Comparison of ENCODE assay signal across 34 cellular contexts in genomic region chr1:245803666-245804037, GRCh38.
"Had no signal": no experiment of that assay in that cellular context is flagged by ENCODE, and none has a peak within 500 bp of the region (broad histone marks: within the 10 kb centered on the region; RNA-seq: fewer than 3 reads in every experiment).

No MANE protein-coding gene starts in this region.

- H3K9me3 ChIP-seq: ascending aorta had no signal

- H3K27me3 ChIP-seq: ascending aorta, cardiac muscle cell had no signal

- H3K9me3 Mint-ChIP-seq: activated B cell treated with CpG ODN at 0.5 μM for 24 hours; activated CD4-positive, alpha-beta memory T cell treated with anti-CD3 and anti-CD28 coated beads, Interleukin-2, amount 10 ng/mL, durations not matched to agents 7 days and 5 days; activated CD4-positive, alpha-beta T cell treated with anti-CD3 and anti-CD28 coated beads, Interleukin-2, amount 10 ng/mL, durations not matched to agents 24 days and 14 days; activated naive CD4-positive, alpha-beta T cell treated with anti-CD3 and anti-CD28 coated beads, Interleukin-2, amount 10 ng/mL, durations not matched to agents 7 days and 5 days; activated naive CD4-positive, alpha-beta T cell treated with anti-CD3 and anti-CD28 coated beads, Interleukin-2, amount 50 U/mL, for 24 hours; activated naive CD8-positive, alpha-beta T cell treated with anti-CD3 and anti-CD28 coated beads, Interleukin-2, amount 10 ng/mL, durations not matched to agents 7 days and 5 days; activated naive CD8-positive, alpha-beta T cell treated with anti-CD3 and anti-CD28 coated beads, Interleukin-2, amount 50 U/mL, for 24 hours; activated T-cell treated with anti-CD3 and anti-CD28 coated beads, Interleukin-2, amount 50 U/mL, for 24 hours; activated T-helper 2 cell treated with anti-CD3 and anti-CD28 coated beads, Interferon-gamma antibody, Interleukin-2, Interleukin-4, amounts not matched to agents 10 μg/mL and 5 μg/mL and 100 μg/mL, durations not matched to agents 14 hours and 24 hours and 36 hours; brain; central memory CD8-positive, alpha-beta T cell; T-helper 1 cell treated with Interleukin-12 subunit alpha and Interleukin-12 subunit beta and Interleukin-4 antibody, amounts not matched to agents 30 μg/mL and 1 μg/mL, for 36 hours; T-helper 2 cell treated with Interferon-gamma antibody and Interleukin-4, amounts not matched to agents 5 μg/mL and 100 μg/mL, for 36 hours had no signal

- ATAC-seq: activated CD8-positive, alpha-beta memory T cell treated with anti-CD3 and anti-CD28 coated beads, Interleukin-2, amount 10 ng/mL, durations not matched to agents 7 days and 5 days; activated CD8-positive, alpha-beta T cell treated with anti-CD3 and anti-CD28 coated beads, Interleukin-2, amount 10 ng/mL, durations not matched to agents 7 days and 5 days; activated naive CD8-positive, alpha-beta T cell treated with anti-CD3 and anti-CD28 coated beads, Interleukin-2, amount 50 U/mL, for 24 hours had no signal

- H3K27me3 Mint-ChIP-seq: activated B cell treated with CpG ODN at 0.5 μM for 24 hours; activated CD4-positive, alpha-beta memory T cell treated with anti-CD3 and anti-CD28 coated beads, Interleukin-2, amount 10 ng/mL, durations not matched to agents 7 days and 5 days; activated CD4-positive, alpha-beta T cell treated with anti-CD3 and anti-CD28 coated beads, Interleukin-2, amount 10 ng/mL, durations not matched to agents 24 days and 14 days; activated CD8-positive, alpha-beta memory T cell treated with anti-CD3 and anti-CD28 coated beads, Interleukin-2, amount 10 ng/mL, durations not matched to agents 7 days and 5 days; activated naive CD4-positive, alpha-beta T cell treated with anti-CD3 and anti-CD28 coated beads, Interleukin-2, amount 10 ng/mL, durations not matched to agents 7 days and 5 days; activated naive CD4-positive, alpha-beta T cell treated with anti-CD3 and anti-CD28 coated beads, Interleukin-2, amount 50 U/mL, for 24 hours; activated naive CD8-positive, alpha-beta T cell; activated naive CD8-positive, alpha-beta T cell treated with anti-CD3 and anti-CD28 coated beads, Interleukin-2, amount 10 ng/mL, durations not matched to agents 7 days and 5 days; activated naive CD8-positive, alpha-beta T cell treated with anti-CD3 and anti-CD28 coated beads, Interleukin-2, amount 50 U/mL, for 24 hours; activated T-cell treated with anti-CD3 and anti-CD28 coated beads, Interleukin-2, amount 50 U/mL, for 24 hours; central memory CD8-positive, alpha-beta T cell had no signal

- DNase-seq: activated B cell treated with CpG ODN at 0.5 μM for 24 hours; activated CD4-positive, alpha-beta memory T cell treated with anti-CD3 and anti-CD28 coated beads, Interleukin-2, amount 10 ng/mL, durations not matched to agents 7 days and 5 days; activated CD4-positive, alpha-beta T cell treated with anti-CD3 and anti-CD28 coated beads for 4 hours; activated CD4-positive, alpha-beta T cell treated with anti-CD3 and anti-CD28 coated beads, Interleukin-2, amount 10 ng/mL, durations not matched to agents 24 days and 14 days; activated CD4-positive, alpha-beta T cell treated with anti-CD3 and anti-CD28 coated beads, Interleukin-2, amount 50 U/mL, for 48 hours; activated CD4-positive, CD25-positive, alpha-beta regulatory T cell treated with anti-CD3 and anti-CD28 coated beads, Interleukin-2, amount 50 U/mL, for 72 hours; activated CD8-positive, alpha-beta memory T cell treated with anti-CD3 and anti-CD28 coated beads for 24 hours; activated CD8-positive, alpha-beta memory T cell treated with anti-CD3 and anti-CD28 coated beads, Interleukin-2, amount 10 ng/mL, durations not matched to agents 7 days and 5 days; activated CD8-positive, alpha-beta memory T cell treated with anti-CD3 and anti-CD28 coated beads, Interleukin-2, amount 50 U/mL, for 48 hours; activated CD8-positive, alpha-beta T cell treated with anti-CD3 and anti-CD28 coated beads, Interleukin-2, amount 10 ng/mL, durations not matched to agents 7 days and 5 days; activated effector memory CD4-positive, alpha-beta T cell treated with Interleukin-2 at 50 U/mL for 16 hours; activated gamma-delta T cell; activated naive CD4-positive, alpha-beta T cell treated with anti-CD3 and anti-CD28 coated beads, Interleukin-2, amount 10 ng/mL, durations not matched to agents 7 days and 5 days; activated naive CD4-positive, alpha-beta T cell treated with Interleukin-2 at 50 U/mL for 16 hours; activated naive CD8-positive, alpha-beta T cell treated with anti-CD3 and anti-CD28 coated beads, Interleukin-2, amount 10 ng/mL, durations not matched to agents 7 days and 5 days; activated naive CD8-positive, alpha-beta T cell treated with anti-CD3 and anti-CD28 coated beads, Interleukin-2, amount 50 U/mL, for 24 hours; activated T-cell treated with anti-CD3 and anti-CD28 coated beads, Interleukin-2, amount 50 U/mL, for 24 hours; activated T-cell treated with anti-CD3 and anti-CD28 coated beads, Interleukin-2, amount 50 U/mL, for 48 hours; anterior cingulate cortex; caudate nucleus; cerebellar nuclear complex; T-helper 1 cell; T-helper 2 cell; T-helper 9 cell had no signal

- H3K4me1 ChIP-seq: ascending aorta had no signal

- H3K27ac Mint-ChIP-seq: activated B cell treated with CpG ODN at 0.5 μM for 24 hours; activated CD4-positive, alpha-beta memory T cell treated with anti-CD3 and anti-CD28 coated beads, Interleukin-2, amount 10 ng/mL, durations not matched to agents 7 days and 5 days; activated CD4-positive, alpha-beta T cell treated with anti-CD3 and anti-CD28 coated beads, Interleukin-2, amount 10 ng/mL, durations not matched to agents 24 days and 14 days; activated CD8-positive, alpha-beta memory T cell treated with anti-CD3 and anti-CD28 coated beads, Interleukin-2, amount 10 ng/mL, durations not matched to agents 7 days and 5 days; activated CD8-positive, alpha-beta T cell treated with anti-CD3 and anti-CD28 coated beads, Interleukin-2, amount 10 ng/mL, durations not matched to agents 7 days and 5 days; activated naive CD4-positive, alpha-beta T cell treated with anti-CD3 and anti-CD28 coated beads, Interleukin-2, amount 10 ng/mL, durations not matched to agents 7 days and 5 days; activated naive CD4-positive, alpha-beta T cell treated with anti-CD3 and anti-CD28 coated beads, Interleukin-2, amount 50 U/mL, for 24 hours; activated naive CD8-positive, alpha-beta T cell; activated naive CD8-positive, alpha-beta T cell treated with anti-CD3 and anti-CD28 coated beads, Interleukin-2, amount 10 ng/mL, durations not matched to agents 7 days and 5 days; activated naive CD8-positive, alpha-beta T cell treated with anti-CD3 and anti-CD28 coated beads, Interleukin-2, amount 50 U/mL, for 24 hours; activated T-cell treated with anti-CD3 and anti-CD28 coated beads, Interleukin-2, amount 50 U/mL, for 24 hours; activated T-helper 2 cell treated with anti-CD3 and anti-CD28 coated beads, Interferon-gamma antibody, Interleukin-2, Interleukin-4, amounts not matched to agents 10 μg/mL and 5 μg/mL and 100 μg/mL, durations not matched to agents 14 hours and 24 hours and 36 hours; T-helper 1 cell treated with Interleukin-12 subunit alpha and Interleukin-12 subunit beta and Interleukin-4 antibody, amounts not matched to agents 30 μg/mL and 1 μg/mL, for 36 hours; T-helper 2 cell treated with Interferon-gamma antibody and Interleukin-4, amounts not matched to agents 5 μg/mL and 100 μg/mL, for 36 hours had no signal

- H3K27ac ChIP-seq: ascending aorta, cardiac muscle cell, VCaP had no signal

- H3K4me3 ChIP-seq: ascending aorta, cardiac muscle cell had no signal

- H3K4me3 Mint-ChIP-seq: activated B cell treated with CpG ODN at 0.5 μM for 24 hours; activated CD4-positive, alpha-beta memory T cell treated with anti-CD3 and anti-CD28 coated beads, Interleukin-2, amount 10 ng/mL, durations not matched to agents 7 days and 5 days; activated CD4-positive, alpha-beta T cell treated with anti-CD3 and anti-CD28 coated beads, Interleukin-2, amount 10 ng/mL, durations not matched to agents 24 days and 14 days; activated CD8-positive, alpha-beta memory T cell treated with anti-CD3 and anti-CD28 coated beads, Interleukin-2, amount 10 ng/mL, durations not matched to agents 7 days and 5 days; activated CD8-positive, alpha-beta T cell treated with anti-CD3 and anti-CD28 coated beads, Interleukin-2, amount 10 ng/mL, durations not matched to agents 7 days and 5 days; activated naive CD4-positive, alpha-beta T cell treated with anti-CD3 and anti-CD28 coated beads, Interleukin-2, amount 10 ng/mL, durations not matched to agents 7 days and 5 days; activated naive CD4-positive, alpha-beta T cell treated with anti-CD3 and anti-CD28 coated beads, Interleukin-2, amount 50 U/mL, for 24 hours; activated naive CD8-positive, alpha-beta T cell; activated naive CD8-positive, alpha-beta T cell treated with anti-CD3 and anti-CD28 coated beads, Interleukin-2, amount 10 ng/mL, durations not matched to agents 7 days and 5 days; activated naive CD8-positive, alpha-beta T cell treated with anti-CD3 and anti-CD28 coated beads, Interleukin-2, amount 50 U/mL, for 24 hours; activated T-cell treated with anti-CD3 and anti-CD28 coated beads, Interleukin-2, amount 50 U/mL, for 24 hours; brain; central memory CD8-positive, alpha-beta T cell; T-helper 1 cell treated with Interleukin-12 subunit alpha and Interleukin-12 subunit beta and Interleukin-4 antibody, amounts not matched to agents 30 μg/mL and 1 μg/mL, for 36 hours; T-helper 2 cell treated with Interferon-gamma antibody and Interleukin-4, amounts not matched to agents 5 μg/mL and 100 μg/mL, for 36 hours had no signal

- H3K36me3 Mint-ChIP-seq: activated CD8-positive, alpha-beta memory T cell treated with anti-CD3 and anti-CD28 coated beads, Interleukin-2, amount 10 ng/mL, durations not matched to agents 7 days and 5 days; activated naive CD4-positive, alpha-beta T cell treated with anti-CD3 and anti-CD28 coated beads, Interleukin-2, amount 10 ng/mL, durations not matched to agents 7 days and 5 days; activated naive CD8-positive, alpha-beta T cell treated with anti-CD3 and anti-CD28 coated beads, Interleukin-2, amount 10 ng/mL, durations not matched to agents 7 days and 5 days; brain had no signal

- H3K36me3 ChIP-seq: ascending aorta, cardiac muscle cell had no signal
